In the genomic region with DNA sequence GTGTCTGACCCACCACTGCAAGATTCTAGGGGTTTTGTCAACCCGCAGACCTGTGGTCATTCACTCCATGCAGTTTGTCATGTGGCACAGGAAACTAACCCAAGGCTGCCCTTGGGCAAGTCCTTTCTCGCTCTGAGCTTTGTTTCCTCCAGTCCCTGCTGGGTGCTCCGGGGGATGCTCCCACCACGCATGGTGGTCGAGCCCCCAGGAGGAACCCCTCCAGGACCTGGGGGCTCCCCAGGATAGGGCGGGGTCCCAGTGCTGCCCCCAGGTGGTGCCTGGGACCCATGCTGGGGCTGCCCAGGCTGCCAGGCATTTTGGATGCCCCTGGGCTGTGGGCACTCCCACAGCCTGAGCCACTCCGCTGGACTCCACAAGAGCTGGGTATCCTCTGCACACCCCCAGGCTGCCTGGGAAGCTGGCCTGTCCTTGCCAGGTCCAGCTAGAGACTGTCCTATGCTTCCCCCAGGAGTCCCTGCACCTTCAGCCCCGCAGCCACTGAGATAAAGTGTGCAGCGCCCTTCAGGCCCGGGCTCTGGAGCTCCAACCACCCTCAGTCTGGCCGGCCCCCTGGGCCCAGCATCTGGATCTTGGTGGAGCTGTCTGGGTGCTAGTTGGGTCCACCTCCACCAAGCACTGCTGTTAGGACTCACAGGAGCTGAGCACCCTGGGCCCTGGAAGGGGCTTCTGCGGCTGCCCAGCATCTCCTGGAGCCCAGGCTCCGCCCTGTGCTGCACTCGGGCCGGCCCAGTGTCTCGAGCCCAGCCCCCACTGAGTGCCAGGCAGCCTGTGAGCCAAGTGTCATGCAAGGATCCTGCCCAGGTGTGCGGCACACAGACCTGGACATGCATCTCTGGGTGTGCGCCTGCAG, we compare ENCODE assay signal across 12 cellular contexts.
DNase-seq lines count a peak whose midpoint lies in the region; TF ChIP-seq lines count a peak whose summit lies in the region.
"Had no signal": no experiment of that assay in that cellular context is flagged by ENCODE, and none has a peak within 500 bp of the region (broad histone marks: within the 10 kb centered on the region; RNA-seq: fewer than 3 reads in every experiment).

No MANE protein-coding gene starts in this region.

- H4K8ac ChIP-seq in neuronal stem cell (ENCODE audit: low read depth, low read length), result no peak overlapping the region

- peak overlapping the region; percentile 18 for H3K18ac ChIP-seq in neuronal stem cell (ENCODE audit: low read length)

- peaks cover 23 to 31% of the 10 kb centered on the region in 2 donors for H3K36me3 Mint-ChIP-seq in CD14-positive monocyte

- no peak for TF ChIP-seq CTCF in CD14-positive monocyte (IDR thresholded peaks at IDR 0.05)
- peak; percentile 24 for TF ChIP-seq CTCF in LNCaP clone FGC (IDR thresholded peaks at IDR 0.05; ENCODE audit: control insufficient read depth, extremely low read depth, insufficient read depth)

- peaks cover 5% of the 10 kb centered on the region for H3K4me1 Mint-ChIP-seq in CD14-positive monocyte

- H3K9me3 Mint-ChIP-seq in CD14-positive monocyte, result peaks cover 0 to 5% (median 0%) of the 10 kb centered on the region in 7 donors

- H3K9me3 ChIP-seq in neuronal stem cell (replicated peaks in 1 of 2; ENCODE audit: control insufficient read depth in 2 of 2, insufficient read depth in 1 of 2, low read depth in 1 of 2, low read length in 2 of 2), result no peaks in the 10 kb centered on the region
- H3K9me3 ChIP-seq: HAP-1 had no signal

- DNase-seq in CD14-positive monocyte (ENCODE audit: low spot score) (peak; percentile 46), LNCaP clone FGC (ENCODE audit: low read depth) (no peak), ecto neural progenitor cell (ENCODE audit: low spot score) (peak; percentile 42), neuronal stem cell (ENCODE audit: low spot score) (no peak), iPS-NIHi7 (ENCODE audit: extremely low spot score) (no peak), NCI-H1417 treated with DMSO at 0.1 percent for 48 hours (lab: John Stamatoyannopoulos, UW) (no peak), COLO829 (ENCODE audit: low spot score) (no peak)
- no peak for DNase-seq in stimulated activated naive CD4-positive, alpha-beta T cell (lab: John Stamatoyannopoulos, UW)
- DNase-seq: NCI-H2081 had no signal

- H2BK12ac ChIP-seq in neuronal stem cell (ENCODE audit: low read length), result peak overlapping the region; percentile 14

- H4K91ac ChIP-seq in neuronal stem cell (ENCODE audit: low read depth, low read length, poor library complexity), result no peak overlapping the region

- H3K23ac ChIP-seq in neuronal stem cell (ENCODE audit: low read depth, low read length, poor library complexity), result no peak overlapping the region

- peak overlapping the region; percentile 5 for H2BK15ac ChIP-seq in neuronal stem cell (ENCODE audit: low read length)

- no peak overlapping the region for H2AFZ ChIP-seq in neuronal stem cell (ENCODE audit: low read length)

- H3K4ac ChIP-seq in neuronal stem cell (ENCODE audit: low read length), result no peak overlapping the region

- peak overlapping the region; percentile 30 for H3K9ac ChIP-seq in neuronal stem cell (ENCODE audit: low read depth, low read length, poor library complexity)

- H3K4me3 Mint-ChIP-seq in CD14-positive monocyte, result no peak overlapping the region

- no peak overlapping the region for H3K4me2 ChIP-seq in neuronal stem cell (ENCODE audit: insufficient read depth, low read length, poor library complexity, severe bottlenecking)

- no peak overlapping the region for H2BK5ac ChIP-seq in neuronal stem cell (ENCODE audit: low read length)

- peaks cover 11 to 36% of the 10 kb centered on the region in 2 donors for H3K36me3 ChIP-seq in neuronal stem cell (replicated peaks in 1 of 2; ENCODE audit: control insufficient read depth in 2 of 2, insufficient read depth in 2 of 2, low read length in 2 of 2)
- H3K36me3 ChIP-seq: HAP-1 had no signal

- H2AK5ac ChIP-seq in neuronal stem cell (ENCODE audit: low read depth, low read length), result peak overlapping the region; percentile 47

- H3K27ac ChIP-seq in neuronal stem cell (replicated peaks; ENCODE audit: low read length), result no peak overlapping the region
- H3K27ac ChIP-seq: dorsolateral prefrontal cortex, SK-N-MC had no signal

- H3K79me1 ChIP-seq in neuronal stem cell (ENCODE audit: low read depth, low read length), result peaks cover 1% of the 10 kb centered on the region

- no CpG with 5 or more reads among the region's 18 CpGs for WGBS in neuronal stem cell (ENCODE audit: extremely low coverage in 2 of 2, insufficient read length in 2 of 2, insufficient replicate concordance in 1 of 2), 2 donors

- H3K27me3 ChIP-seq in neuronal stem cell (ENCODE audit: control insufficient read depth in 3 of 3, insufficient read depth in 3 of 3, low read depth in 1 of 3, low read length in 3 of 3), result peaks cover 0 to 11% (median 0%) of the 10 kb centered on the region in 3 experiments
- H3K27me3 ChIP-seq: dorsolateral prefrontal cortex had no signal

- H3K27ac Mint-ChIP-seq in CD14-positive monocyte, result peak overlapping the region in 1 of 7 donors; percentile 6

- H3K27me3 Mint-ChIP-seq in CD14-positive monocyte (ENCODE audit: low read depth in 3 of 3), result peaks cover 3 to 5% (median 5%) of the 10 kb centered on the region in 3 donors

- intact Hi-C loops in CD14-positive monocyte (cut with micrococcal nuclease), result no loop called here

- H3K4me3 ChIP-seq in LNCaP clone FGC (ENCODE audit: low read depth, low read length), result no peak overlapping the region
- H3K4me3 ChIP-seq in neuronal stem cell (ENCODE audit: low read length in 2 of 2), result no peak overlapping the region
- H3K4me3 ChIP-seq: dorsolateral prefrontal cortex, HAP-1, SK-N-MC had no signal

- H3K14ac ChIP-seq in neuronal stem cell (ENCODE audit: low read length), result no peak overlapping the region

- no peak overlapping the region for H2BK120ac ChIP-seq in neuronal stem cell (ENCODE audit: low read depth, low read length)

- peaks cover 0 to 2% of the 10 kb centered on the region in 2 donors for H3K4me1 ChIP-seq in neuronal stem cell (ENCODE audit: control insufficient read depth in 2 of 2, insufficient read depth in 1 of 2, low read depth in 1 of 2, low read length in 2 of 2)
- H3K4me1 ChIP-seq: HAP-1 had no signal

Comparison
In these comparisons a context has a peak if more than half of its experiments do, and no peak if none do; other contexts are left out.
1. DNase-seq: peak in CD14-positive monocyte (single experiment) and ecto neural progenitor cell (single experiment); none in LNCaP clone FGC (single experiment), neuronal stem cell (single experiment), iPS-NIHi7 (single experiment), NCI-H1417 treated with DMSO at 0.1 percent for 48 hours (single experiment), COLO829 (single experiment) and stimulated activated naive CD4-positive, alpha-beta T cell (0 of 6).